ENCODE assay signal across 10 cellular contexts in genomic region chr14:58882577-58883018, GRCh38.
DNase-seq lines count a peak whose midpoint lies in the region; ATAC-seq and TF ChIP-seq lines count a peak whose summit lies in the region.
"Had no signal": no experiment of that assay in that cellular context is flagged by ENCODE, and none has a peak within 500 bp of the region (broad histone marks: within the 10 kb centered on the region; RNA-seq: fewer than 3 reads in every experiment).

No MANE protein-coding gene starts in this region.

- H3K36me3 Mint-ChIP-seq in activated CD8-positive, alpha-beta memory T cell treated with anti-CD3 and anti-CD28 coated beads, Interleukin-2, amount 10 ng/mL, durations not matched to agents 7 days and 5 days: no peaks in the 10 kb centered on the region
- H3K36me3 Mint-ChIP-seq: naive B cell had no signal

- no peaks in the 10 kb centered on the region for H3K36me3 ChIP-seq in osteoblast (ENCODE audit: insufficient read depth, low read length)
- H3K36me3 ChIP-seq: vagina had no signal

- no peaks in the 10 kb centered on the region for H3K4me1 Mint-ChIP-seq in activated CD8-positive, alpha-beta memory T cell treated with anti-CD3 and anti-CD28 coated beads, Interleukin-2, amount 10 ng/mL, durations not matched to agents 7 days and 5 days
- H3K4me1 Mint-ChIP-seq: naive B cell had no signal

- H3K27ac ChIP-seq in osteoblast (ENCODE audit: low read depth, low read length): no peak overlapping the region
- H3K27ac ChIP-seq: KMS-11, vagina had no signal

- H3K27ac Mint-ChIP-seq in activated CD8-positive, alpha-beta memory T cell treated with anti-CD3 and anti-CD28 coated beads, Interleukin-2, amount 10 ng/mL, durations not matched to agents 7 days and 5 days: no peak overlapping the region
- H3K27ac Mint-ChIP-seq: naive B cell had no signal

- no peaks in the 10 kb centered on the region for H3K79me2 ChIP-seq in osteoblast (ENCODE audit: insufficient read depth, low read length)

- no peaks in the 10 kb centered on the region for H4K20me1 ChIP-seq in osteoblast (ENCODE audit: insufficient read depth, low read length)

- H3K4me3 Mint-ChIP-seq in activated CD8-positive, alpha-beta memory T cell treated with anti-CD3 and anti-CD28 coated beads, Interleukin-2, amount 10 ng/mL, durations not matched to agents 7 days and 5 days: no peak overlapping the region
- H3K4me3 Mint-ChIP-seq: naive B cell had no signal

- peaks cover 13% of the 10 kb centered on the region for H3K4me1 ChIP-seq in osteoblast (ENCODE audit: insufficient read depth, low read length)
- H3K4me1 ChIP-seq: vagina had no signal

- peak; percentile 75 for DNase-seq in GM04503 (ENCODE audit: low read depth)
- peak; percentile 42 for DNase-seq in NCI-H1694 treated with DMSO at 0.1 percent for 48 hours (lab: John Stamatoyannopoulos, UW)
- peak; percentile 61 for DNase-seq in astrocyte of the hippocampus (ENCODE audit: low read depth, low spot score)
- no peak for DNase-seq in osteoblast (ENCODE audit: insufficient read length, low spot score, missing footprints)
- no peak for DNase-seq in activated CD8-positive, alpha-beta memory T cell treated with anti-CD3 and anti-CD28 coated beads, Interleukin-2, amount 10 ng/mL, durations not matched to agents 7 days and 5 days
- no peak for DNase-seq in activated CD8-positive, alpha-beta memory T cell treated with anti-CD3 and anti-CD28 coated beads for 24 hours
- DNase-seq: naive B cell had no signal

- ATAC-seq in activated CD8-positive, alpha-beta memory T cell treated with anti-CD3 and anti-CD28 coated beads, Interleukin-2, amount 10 ng/mL, durations not matched to agents 7 days and 5 days: no peak
- no peak for ATAC-seq in HG02763 (IDR thresholded peaks at IDR 0.05; ENCODE audit: unreplicated experiment)

- no peaks in the 10 kb centered on the region for H3K27me3 ChIP-seq in osteoblast (ENCODE audit: insufficient read depth, low read length)
- H3K27me3 ChIP-seq: vagina had no signal

- no peak overlapping the region for H2AFZ ChIP-seq in osteoblast (ENCODE audit: low read length)

- H3K4me3 ChIP-seq in osteoblast (ENCODE audit: insufficient read depth, low read length): no peak overlapping the region
- H3K4me3 ChIP-seq: vagina had no signal

- no peaks in the 10 kb centered on the region for H3K9me3 ChIP-seq in osteoblast (ENCODE audit: low read depth, low read length)
- H3K9me3 ChIP-seq: vagina had no signal

- TF ChIP-seq CTCF in osteoblast (IDR thresholded peaks at IDR 0.05; ENCODE audit: extremely low read depth, low read depth, low read length): no peak

- no peaks in the 10 kb centered on the region for H3K9me3 Mint-ChIP-seq in activated CD8-positive, alpha-beta memory T cell treated with anti-CD3 and anti-CD28 coated beads, Interleukin-2, amount 10 ng/mL, durations not matched to agents 7 days and 5 days (ENCODE audit: low read depth)
- H3K9me3 Mint-ChIP-seq: naive B cell had no signal

- CTCF ChIA-PET in activated CD8-positive, alpha-beta memory T cell treated with anti-CD3 and anti-CD28 coated beads, Interleukin-2, amount 10 ng/mL, durations not matched to agents 7 days and 5 days (lab: Charles Lee): no interaction called here

- H3K27me3 Mint-ChIP-seq in activated CD8-positive, alpha-beta memory T cell treated with anti-CD3 and anti-CD28 coated beads, Interleukin-2, amount 10 ng/mL, durations not matched to agents 7 days and 5 days: no peaks in the 10 kb centered on the region

- peak overlapping the region; percentile 31 for H3K4me2 ChIP-seq in osteoblast (ENCODE audit: insufficient read depth, low read length)
- H3K4me2 ChIP-seq: KMS-11 had no signal

Comparison
In these comparisons a context has a peak if more than half of its experiments do, and no peak if none do; other contexts are left out.
1. DNase-seq: peak in GM04503 (single experiment), NCI-H1694 treated with DMSO at 0.1 percent for 48 hours (single experiment) and astrocyte of the hippocampus (single experiment); none in osteoblast (single experiment), activated CD8-positive, alpha-beta memory T cell treated with anti-CD3 and anti-CD28 coated beads, Interleukin-2, amount 10 ng/mL, durations not matched to agents 7 days and 5 days (single experiment) and activated CD8-positive, alpha-beta memory T cell treated with anti-CD3 and anti-CD28 coated beads for 24 hours (single experiment).